In genomic region chr4:179605196-179605595, GRCh38 we compare ENCODE assay signal across 28 cellular contexts.
A peak's percentile ranks its signal among the peaks of the same experiment; 100 is the strongest.
DNase-seq lines count a peak whose midpoint lies in the region; ATAC-seq and TF ChIP-seq lines count a peak whose summit lies in the region.
"Had no signal": no experiment of that assay in that cellular context is flagged by ENCODE, and none has a peak within 500 bp of the region (broad histone marks: within the 10 kb centered on the region; RNA-seq: fewer than 3 reads in every experiment).

No MANE protein-coding gene starts in this region.

- H3K4me1 ChIP-seq in RWPE2 (ENCODE audit: insufficient read depth, poor library complexity, severe bottlenecking), result peaks cover 8% of the 10 kb centered on the region
- no peaks in the 10 kb centered on the region for H3K4me1 ChIP-seq in neural progenitor cell
- H3K4me1 ChIP-seq: left lung, spleen, tibial nerve had no signal

- no peak overlapping the region for H3K4me3 Mint-ChIP-seq in neural progenitor cell
- H3K4me3 Mint-ChIP-seq in activated CD8-positive, alpha-beta memory T cell treated with anti-CD3 and anti-CD28 coated beads, Interleukin-2, amount 10 ng/mL, durations not matched to agents 7 days and 5 days, result no peak overlapping the region
- H3K4me3 Mint-ChIP-seq: activated naive CD8-positive, alpha-beta T cell treated with anti-CD3 and anti-CD28 coated beads, Interleukin-2, amount 50 U/mL, for 24 hours; HFFc6; WTC11 had no signal

- H3F3A ChIP-seq in neural progenitor cell (ENCODE audit: low read depth), result no peaks in the 10 kb centered on the region

- H3K36me3 ChIP-seq in RWPE2 (ENCODE audit: low read depth) (no peaks in the 10 kb centered on the region), neural progenitor cell (no peaks in the 10 kb centered on the region)
- H3K36me3 ChIP-seq: left lung, spleen, tibial nerve had no signal

- H4K20me1 ChIP-seq in neural progenitor cell (ENCODE audit: low read depth), result no peaks in the 10 kb centered on the region

- no peaks in the 10 kb centered on the region for H3K27me3 Mint-ChIP-seq in neural progenitor cell (ENCODE audit: insufficient read depth, low read depth)
- H3K27me3 Mint-ChIP-seq in activated CD8-positive, alpha-beta memory T cell treated with anti-CD3 and anti-CD28 coated beads, Interleukin-2, amount 10 ng/mL, durations not matched to agents 7 days and 5 days, result no peaks in the 10 kb centered on the region
- H3K27me3 Mint-ChIP-seq: activated naive CD8-positive, alpha-beta T cell treated with anti-CD3 and anti-CD28 coated beads, Interleukin-2, amount 50 U/mL, for 24 hours had no signal

- H3K9me3 ChIP-seq in RWPE2 (ENCODE audit: severe bottlenecking) (no peaks in the 10 kb centered on the region), neural progenitor cell (ENCODE audit: low read depth) (no peaks in the 10 kb centered on the region)
- H3K9me3 ChIP-seq: tibial nerve had no signal

- H3K4me3 ChIP-seq in RWPE2 (ENCODE audit: severe bottlenecking) (no peak overlapping the region), neural progenitor cell (no peak overlapping the region)
- H3K4me3 ChIP-seq: left lung, PC-9, spleen, tibial nerve had no signal

- H3K27ac ChIP-seq in RWPE2 (ENCODE audit: poor library complexity, severe bottlenecking), result no peak overlapping the region
- no peak overlapping the region for H3K27ac ChIP-seq in neural progenitor cell
- H3K27ac ChIP-seq: left lung, PC-9, spleen, tibial nerve had no signal

- CTCF ChIA-PET in activated CD8-positive, alpha-beta memory T cell treated with anti-CD3 and anti-CD28 coated beads, Interleukin-2, amount 10 ng/mL, durations not matched to agents 7 days and 5 days (lab: Charles Lee), result no interaction called here
- CTCF ChIA-PET in HEK293T (lab: Yijun Ruan, JAX), result no interaction called here

- H3K27ac Mint-ChIP-seq in neural progenitor cell, result no peak overlapping the region
- H3K27ac Mint-ChIP-seq in activated CD8-positive, alpha-beta memory T cell treated with anti-CD3 and anti-CD28 coated beads, Interleukin-2, amount 10 ng/mL, durations not matched to agents 7 days and 5 days, result no peak overlapping the region
- H3K27ac Mint-ChIP-seq: activated naive CD8-positive, alpha-beta T cell treated with anti-CD3 and anti-CD28 coated beads, Interleukin-2, amount 50 U/mL, for 24 hours; HFFc6; WTC11 had no signal

- POLR2A ChIA-PET in HEK293T (lab: Yijun Ruan, JAX), result no interaction called here

- no peak overlapping the region for H3K9ac ChIP-seq in neural progenitor cell

- no peaks in the 10 kb centered on the region for H3K9me3 Mint-ChIP-seq in neural progenitor cell
- H3K9me3 Mint-ChIP-seq in activated CD8-positive, alpha-beta memory T cell treated with anti-CD3 and anti-CD28 coated beads, Interleukin-2, amount 10 ng/mL, durations not matched to agents 7 days and 5 days (ENCODE audit: low read depth), result peaks cover 7% of the 10 kb centered on the region
- H3K9me3 Mint-ChIP-seq: WTC11 had no signal

- H3K36me3 Mint-ChIP-seq in neural progenitor cell, result no peaks in the 10 kb centered on the region
- no peaks in the 10 kb centered on the region for H3K36me3 Mint-ChIP-seq in activated CD8-positive, alpha-beta memory T cell treated with anti-CD3 and anti-CD28 coated beads, Interleukin-2, amount 10 ng/mL, durations not matched to agents 7 days and 5 days
- H3K36me3 Mint-ChIP-seq: WTC11 had no signal

- H3K79me2 ChIP-seq in neural progenitor cell (ENCODE audit: low read depth), result no peaks in the 10 kb centered on the region

- peak; percentile 80 for DNase-seq in ELR (ENCODE audit: low read depth)
- DNase-seq in RWPE2 (ENCODE audit: low spot score), result no peak
- DNase-seq in dedifferentiated amniotic fluid mesenchymal stem cell (ENCODE audit: extremely low spot score), result peak; percentile 25
- DNase-seq in neural progenitor cell (ENCODE audit: low spot score), result no peak
- no peak for DNase-seq in D341Med (ENCODE audit: low spot score)
- no peak for DNase-seq in activated CD8-positive, alpha-beta memory T cell treated with anti-CD3 and anti-CD28 coated beads, Interleukin-2, amount 10 ng/mL, durations not matched to agents 7 days and 5 days
- DNase-seq in HEK293T (ENCODE audit: extremely low spot score), result no peak
- DNase-seq: ACHN; activated CD4-positive, alpha-beta T cell treated with anti-CD3 and anti-CD28 coated beads, Interleukin-2, amount 50 U/mL, for 1 hour; activated naive CD8-positive, alpha-beta T cell treated with anti-CD3 and anti-CD28 coated beads, Interleukin-2, amount 50 U/mL, for 24 hours; activated T-cell treated with anti-CD3 and anti-CD28 coated beads, Interleukin-2, amount 50 U/mL, for 48 hours; effector CD8-positive, alpha-beta T cell; HFFc6; left lung; NCI-H1105; NCI-H187 treated with DMSO at 0.1 percent for 48 hours; NCI-H524; nucleus accumbens; PC-9; SHP77 treated with DMSO at 0.1 percent for 48 hours; spleen; stimulated activated CD4-positive, alpha-beta T cell treated with anti-CD3 and anti-CD28 coated beads, Interleukin-2, amount 100 ng/mL, for 48 hours; SW 1271; T1000 had no signal

- peak overlapping the region; percentile 18 for H2AFZ ChIP-seq in neural progenitor cell (replicated peaks)
- H2AFZ ChIP-seq: PC-9 had no signal

- H3K4me1 Mint-ChIP-seq in neural progenitor cell, result no peaks in the 10 kb centered on the region
- H3K4me1 Mint-ChIP-seq in activated CD8-positive, alpha-beta memory T cell treated with anti-CD3 and anti-CD28 coated beads, Interleukin-2, amount 10 ng/mL, durations not matched to agents 7 days and 5 days, result no peaks in the 10 kb centered on the region
- H3K4me1 Mint-ChIP-seq: activated naive CD8-positive, alpha-beta T cell treated with anti-CD3 and anti-CD28 coated beads, Interleukin-2, amount 50 U/mL, for 24 hours; WTC11 had no signal

- no peak for TF ChIP-seq CTCF in RWPE2 (IDR thresholded peaks at IDR 0.05; ENCODE audit: poor library complexity, severe bottlenecking)
- no peak for TF ChIP-seq CTCF in neural progenitor cell (IDR thresholded peaks at IDR 0.05)

- ATAC-seq in RWPE2 (ENCODE audit: low read depth) (peak; percentile 41; the same call in 1 of the 3 replicates), HG03159 (IDR thresholded peaks at IDR 0.05; ENCODE audit: unreplicated experiment) (no peak)
- ATAC-seq in activated CD8-positive, alpha-beta memory T cell treated with anti-CD3 and anti-CD28 coated beads, Interleukin-2, amount 10 ng/mL, durations not matched to agents 7 days and 5 days, result no peak
- ATAC-seq: activated naive CD8-positive, alpha-beta T cell treated with anti-CD3 and anti-CD28 coated beads, Interleukin-2, amount 50 U/mL, for 24 hours; esophagus mucosa; left lung; WTC11 had no signal

- H3K27me3 ChIP-seq in RWPE2 (ENCODE audit: insufficient read depth, poor library complexity, severe bottlenecking), result no peaks in the 10 kb centered on the region
- no peaks in the 10 kb centered on the region for H3K27me3 ChIP-seq in neural progenitor cell
- H3K27me3 ChIP-seq: left lung, spleen, tibial nerve had no signal

- no peak overlapping the region for H3K4me2 ChIP-seq in neural progenitor cell
- H3K4me2 ChIP-seq: PC-9 had no signal

TF ChIP-seq in HEK293T, 16 proteins besides CTCF, POLR2A, EP300 and RAD21:
- TF ChIP-seq HDGF (IDR thresholded peaks at IDR 0.05; ENCODE audit: borderline replicate concordance), result no peak
- no peak for TF ChIP-seq L3MBTL2 (conservative IDR thresholded peaks at IDR 0.05)
- no peak for TF ChIP-seq FOXA1 (IDR thresholded peaks at IDR 0.05)
- TF ChIP-seq PKNOX1 (IDR thresholded peaks at IDR 0.05), result no peak
- no peak for TF ChIP-seq SUZ12 (IDR thresholded peaks at IDR 0.05)
- TF ChIP-seq SP1 (IDR thresholded peaks at IDR 0.05), result no peak
- TF ChIP-seq LEF1 (IDR thresholded peaks at IDR 0.05; ENCODE audit: borderline replicate concordance), result no peak
- TF ChIP-seq BHLHE40 (IDR thresholded peaks at IDR 0.05; ENCODE audit: borderline replicate concordance), result no peak
- no peak for TF ChIP-seq FOXK2 (IDR thresholded peaks at IDR 0.05)
- TF ChIP-seq ELF4 (IDR thresholded peaks at IDR 0.05), result no peak
- TF ChIP-seq ARNT (IDR thresholded peaks at IDR 0.05), result no peak
- TF ChIP-seq ZNF384 (IDR thresholded peaks at IDR 0.05), result no peak
- TF ChIP-seq CTBP1 (IDR thresholded peaks at IDR 0.05; ENCODE audit: borderline replicate concordance), result no peak
- no peak for TF ChIP-seq FOXM1 (IDR thresholded peaks at IDR 0.05; ENCODE audit: borderline replicate concordance)
- no peak for TF ChIP-seq NFRKB (IDR thresholded peaks at IDR 0.05)
- no peak for TF ChIP-seq TARDBP (IDR thresholded peaks at IDR 0.05)

Comparison
In these comparisons a context has a peak if more than half of its experiments do, and no peak if none do; other contexts are left out.
1. DNase-seq: peak in ELR (single experiment) and dedifferentiated amniotic fluid mesenchymal stem cell (single experiment); none in RWPE2 (single experiment), neural progenitor cell (single experiment), D341Med (single experiment), activated CD8-positive, alpha-beta memory T cell treated with anti-CD3 and anti-CD28 coated beads, Interleukin-2, amount 10 ng/mL, durations not matched to agents 7 days and 5 days (single experiment) and HEK293T (single experiment).